Comparison of ENCODE assay signal across 8 cellular contexts in the genomic region with DNA sequence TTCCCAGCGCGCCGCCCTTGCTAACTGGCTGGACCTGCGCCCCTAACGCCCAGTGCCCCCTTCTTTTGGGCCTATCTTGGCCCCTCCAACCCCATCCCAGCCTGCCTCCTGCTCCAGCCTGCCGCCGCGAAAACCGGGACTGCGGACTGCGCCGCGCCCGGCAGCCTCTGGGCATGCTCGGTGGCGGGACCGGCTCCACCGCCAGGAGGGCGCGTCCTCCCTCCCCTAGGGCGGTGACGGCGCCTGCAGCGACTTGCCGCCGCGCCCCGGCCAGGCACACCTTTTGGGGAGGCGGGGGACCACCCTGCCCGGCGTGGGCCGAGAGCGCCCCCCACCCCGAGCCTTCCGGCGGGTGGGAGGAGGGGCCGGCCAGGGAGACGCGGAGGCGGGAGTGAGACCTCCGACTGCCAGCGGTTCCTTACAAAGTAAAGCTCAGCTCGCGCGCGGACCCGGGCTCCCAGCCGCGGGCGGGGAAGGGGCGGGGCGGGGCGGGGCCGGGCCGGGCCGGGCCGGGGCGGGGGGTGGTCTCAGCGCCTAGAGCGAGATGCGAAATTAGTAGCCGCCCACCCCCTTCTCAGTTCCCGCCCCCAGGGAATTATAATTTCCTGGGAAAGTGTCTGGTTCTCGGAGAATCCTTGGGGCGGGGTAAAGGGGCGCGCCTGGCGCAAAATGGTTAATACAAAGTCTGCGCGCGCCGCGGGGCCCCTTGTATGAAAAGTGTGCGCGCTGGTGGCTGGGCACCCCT.
DNase-seq lines count a peak whose midpoint lies in the region; ATAC-seq and TF ChIP-seq lines count a peak whose summit lies in the region.

No MANE protein-coding gene starts in this region.

- H3K4me3 Mint-ChIP-seq in chondrocyte (ENCODE audit: unreplicated experiment), result peak overlapping the region; percentile 98

- H3K27me3 ChIP-seq in GM23248 (replicated peaks; ENCODE audit: insufficient read depth) (no peaks in the 10 kb centered on the region), kidney epithelial cell (ENCODE audit: control insufficient read depth, insufficient read depth, low read length) (no peaks in the 10 kb centered on the region)

- peaks cover 28% of the 10 kb centered on the region for H3K79me2 ChIP-seq in GM23248 (ENCODE audit: insufficient read depth)

- no peaks in the 10 kb centered on the region for H3K9me3 ChIP-seq in GM23248 (ENCODE audit: low read depth)

- H3K4me3 ChIP-seq in GM23248, result peak overlapping the region; percentile 89
- H3K4me3 ChIP-seq in Jurkat, Clone E6-1 (ENCODE audit: low read length), result peak overlapping the region; percentile 64
- H3K4me3 ChIP-seq in kidney epithelial cell (ENCODE audit: low read depth, low read length), result peak overlapping the region; percentile 59

- WGBS in GM23248 (ENCODE audit: low coverage in 1 of 2, low lambda C conversion rate in 2 of 2, missing lambda C conversion rate in 2 of 2), 2 experiments, result 1% methylated on average over 37 to 47 of the region's 75 CpGs

- H3K4me1 ChIP-seq in GM23248 (ENCODE audit: insufficient read depth), result peaks cover 29% of the 10 kb centered on the region

- no peak for DNase-seq in activated CD4-positive, CD25-positive, alpha-beta regulatory T cell treated with anti-CD3 and anti-CD28 coated beads, Interleukin-2, amount 50 U/mL, for 72 hours
- DNase-seq in GM23248, result peak; percentile 94
- DNase-seq in Jurkat, Clone E6-1 (ENCODE audit: low read depth, low spot score), result peak; percentile 37
- peak; percentile 67 for DNase-seq in RPMI8226
- peak; percentile 94 for DNase-seq in chondrocyte (ENCODE audit: low spot score)
- DNase-seq in kidney epithelial cell (ENCODE audit: low read depth), result no peak
- peak; percentile 18 for DNase-seq in stimulated activated CD8-positive, alpha-beta memory T cell treated with anti-CD3 and anti-CD28 coated beads, Interleukin-15, amount 100 ng/mL, for 24 hours (ENCODE audit: low read depth)

- H3K27ac Mint-ChIP-seq in chondrocyte (ENCODE audit: unreplicated experiment), result peak overlapping the region; percentile 99

- no peaks in the 10 kb centered on the region for H3K27me3 Mint-ChIP-seq in chondrocyte (ENCODE audit: low read depth)

- H3K9ac ChIP-seq in GM23248, result peak overlapping the region; percentile 92

- peaks cover 1% of the 10 kb centered on the region for H3K36me3 Mint-ChIP-seq in chondrocyte (ENCODE audit: low read depth)

- ATAC-seq in activated CD4-positive, CD25-positive, alpha-beta regulatory T cell treated with anti-CD3 and anti-CD28 coated beads, Interleukin-2, amount 50 U/mL, for 24 hours, result peak; percentile 47 to 49

- peaks cover 43% of the 10 kb centered on the region for H3F3A ChIP-seq in GM23248 (ENCODE audit: insufficient read depth)

- peak overlapping the region; percentile 94 for H3K27ac ChIP-seq in GM23248

- H3K9me2 ChIP-seq in GM23248 (ENCODE audit: insufficient read depth), result no peaks in the 10 kb centered on the region

- in situ Hi-C loops in GM23248 (cut with MboI), result no loop called here

- H4K20me1 ChIP-seq in GM23248 (ENCODE audit: insufficient read depth), result no peaks in the 10 kb centered on the region

- H3K9me3 Mint-ChIP-seq in chondrocyte (ENCODE audit: low read depth), result no peaks in the 10 kb centered on the region

- peak overlapping the region; percentile 81 for H3K4me2 ChIP-seq in GM23248 (ENCODE audit: unreplicated experiment)

- peak; percentile 58 for TF ChIP-seq CTCF in chondrocyte (IDR thresholded peaks at IDR 0.05)
- TF ChIP-seq CTCF in kidney epithelial cell (IDR thresholded peaks at IDR 0.05; ENCODE audit: insufficient read depth, low read length, poor library complexity, severe bottlenecking), result no peak

- no peaks in the 10 kb centered on the region for H3K36me3 ChIP-seq in GM23248 (ENCODE audit: low read depth)
- no peaks in the 10 kb centered on the region for H3K36me3 ChIP-seq in kidney epithelial cell (ENCODE audit: control insufficient read depth, insufficient read depth, low read length)

- H3K4me1 Mint-ChIP-seq in chondrocyte (ENCODE audit: low read depth), result peaks cover 55% of the 10 kb centered on the region

- H2AFZ ChIP-seq in GM23248, result peak overlapping the region; percentile 57

Comparison
In these comparisons a context has a peak if more than half of its experiments do, and no peak if none do; other contexts are left out.
1. DNase-seq: peak in GM23248 (single experiment), Jurkat, Clone E6-1 (single experiment), RPMI8226 (single experiment), chondrocyte (single experiment) and stimulated activated CD8-positive, alpha-beta memory T cell treated with anti-CD3 and anti-CD28 coated beads, Interleukin-15, amount 100 ng/mL, for 24 hours (single experiment); none in activated CD4-positive, CD25-positive, alpha-beta regulatory T cell treated with anti-CD3 and anti-CD28 coated beads, Interleukin-2, amount 50 U/mL, for 72 hours (single experiment) and kidney epithelial cell (single experiment).
2. Peak in every context shown above with its lines, with median percentiles within 50 percentile points of each other: H3K4me3 ChIP-seq.